In genomic region chr4:876780-877179, GRCh38 we compare ENCODE assay signal across 12 cellular contexts. TPM values are rescaled to one million over a fixed set of nuclear protein-coding genes. Genes with fewer than 3 reads are reported as not detected.
DNase-seq lines count a peak whose midpoint lies in the region; ATAC-seq and TF ChIP-seq lines count a peak whose summit lies in the region.
"Had no signal": no experiment of that assay in that cellular context is flagged by ENCODE, and none has a peak within 500 bp of the region (broad histone marks: within the 10 kb centered on the region; RNA-seq: fewer than 3 reads in every experiment).

No MANE protein-coding gene starts in this region.

- no peaks in the 10 kb centered on the region for H3K27me3 Mint-ChIP-seq in T-cell
- peaks cover 6% of the 10 kb centered on the region for H3K27me3 Mint-ChIP-seq in glutamatergic neuron (ENCODE audit: unreplicated experiment)

- POLR2A ChIA-PET in T-cell (lab: Charles Lee), result no interaction called here

- no peak for ATAC-seq in T-cell (replicated peaks in 1 of 4)
- ATAC-seq: left lung had no signal

- TF ChIP-seq CTCF in 22Rv1 (IDR thresholded peaks at IDR 0.05) (peak; percentile 42), GM10266 (IDR thresholded peaks at IDR 0.05; ENCODE audit: control insufficient read depth, insufficient read depth, low read depth, missing control alignments) (peak; percentile 18), glutamatergic neuron (IDR thresholded peaks at IDR 0.05; ENCODE audit: partially characterized antibody, unreplicated experiment) (peak; percentile 47)

- H3K4me1 Mint-ChIP-seq in T-cell (peaks cover 28 to 45% (median 32%) of the 10 kb centered on the region in 3 donors), glutamatergic neuron (ENCODE audit: low read depth, unreplicated experiment) (peaks cover 12% of the 10 kb centered on the region)

- H3K27ac Mint-ChIP-seq in T-cell, result peak overlapping the region; percentile 36 to 39
- peak overlapping the region; percentile 18 for H3K27ac Mint-ChIP-seq in glutamatergic neuron (ENCODE audit: unreplicated experiment)

- CTCF ChIA-PET in T-cell (lab: Charles Lee), result no interaction called here

- H3K4me3 Mint-ChIP-seq in T-cell (peak overlapping the region in 1 of 3 donors; percentile 30), glutamatergic neuron (ENCODE audit: unreplicated experiment) (no peak overlapping the region)

- peaks cover 32% of the 10 kb centered on the region for H3K36me3 Mint-ChIP-seq in T-cell
- H3K36me3 Mint-ChIP-seq in glutamatergic neuron (ENCODE audit: unreplicated experiment), result peaks cover 9% of the 10 kb centered on the region

- no peak for DNase-seq in GM10266 (ENCODE audit: extremely low spot score)
- no peak for DNase-seq in T-cell
- peak; percentile 41 for DNase-seq in glutamatergic neuron
- DNase-seq in cortex of kidney (lab: John Stamatoyannopoulos, UW), result no peak
- DNase-seq in NK-92 (lab: John Stamatoyannopoulos, UW; ENCODE audit: unreplicated experiment), result no peak
- no peak for DNase-seq in islet precursor cell
- no peak for DNase-seq in pons (ENCODE audit: low spot score)
- DNase-seq: left lung, MV-4-11, NCI-H82 had no signal

- no peak overlapping the region for H3K27ac ChIP-seq in 22Rv1
- H3K27ac ChIP-seq: C4-2B, left lung had no signal

- no peaks in the 10 kb centered on the region for H3K9me3 Mint-ChIP-seq in T-cell
- peaks cover 15% of the 10 kb centered on the region for H3K9me3 Mint-ChIP-seq in glutamatergic neuron (ENCODE audit: unreplicated experiment)

RNA-seq across cellular contexts. Expression of gene CPLX1, which starts 50.9 kb away (rescaled TPM):
- total RNA-seq in T-cell (1 to 10 TPM in 3 of 5 donors, under 1 TPM in 2; 0.73 to 2.6 (median 1.2) TPM), glutamatergic neuron (ENCODE audit: unreplicated experiment) (115 TPM)

RNA-seq across cellular contexts. Expression of gene GAK, which starts 55.3 kb away (rescaled TPM):
- 100 to 1,000 TPM; 182 to 225 (median 218) TPM for total RNA-seq in T-cell
- total RNA-seq in glutamatergic neuron (ENCODE audit: unreplicated experiment), result 123 TPM

RNA-seq across cellular contexts. Expression of gene TMEM175, which starts 55.5 kb away (rescaled TPM):
- total RNA-seq in T-cell (10 to 100 TPM; 44.3 to 60.9 (median 53.0) TPM), glutamatergic neuron (ENCODE audit: unreplicated experiment) (62.7 TPM)

Comparison
In these comparisons a context has a peak if more than half of its experiments do, and no peak if none do; other contexts are left out.
1. RNA of gene CPLX1, which starts 50.9 kb away (total RNA-seq): 115 TPM in glutamatergic neuron (single experiment); 0.73 to 2.6 TPM in T-cell; every median in the first group is over 10 times any median in the second.
2. Peak in every context shown above with its lines, with median percentiles within 50 percentile points of each other: CTCF ChIP-seq.